ENCODE assay signal across 8 cellular contexts in genomic region chr3:138945646-138946553, GRCh38. TPM values are rescaled to one million over a fixed set of nuclear protein-coding genes. Genes with fewer than 3 reads are reported as not detected.
DNase-seq lines count a peak whose midpoint lies in the region; ATAC-seq and TF ChIP-seq lines count a peak whose summit lies in the region.

No MANE protein-coding gene starts in this region.

- POLR2A ChIA-PET in CD8-positive, alpha-beta memory T cell (lab: Charles Lee) = no interaction called here
- POLR2A ChIA-PET in IMR-90 (lab: Charles Lee; ENCODE audit: unreplicated experiment) = no interaction called here

- no peaks in the 10 kb centered on the region for H3K9me3 Mint-ChIP-seq in CD8-positive, alpha-beta memory T cell

- in situ Hi-C loops in IMR-90 (cut with MboI; ENCODE audit: low sequenced_read_pairs) = no loop called here

- H3K14ac ChIP-seq in IMR-90 (replicated peaks; ENCODE audit: low read depth, low read length) = no peak overlapping the region

- ATAC-seq in IMR-90 (ENCODE audit: low read depth) (0 out of 2 replicates have a peak, but pooled peaks have one; percentile 4), HG03280 (IDR thresholded peaks at IDR 0.05; ENCODE audit: unreplicated experiment) (no peak)

- H3K27me3 Mint-ChIP-seq in CD8-positive, alpha-beta memory T cell = peaks cover 71 to 83% of the 10 kb centered on the region in 2 donors

- H4K91ac ChIP-seq in IMR-90 (ENCODE audit: insufficient read depth, low read depth, low read length) = no peak overlapping the region

- CTCF ChIA-PET in CD8-positive, alpha-beta memory T cell (lab: Charles Lee) = interaction anchor here (0.9 to 3.6 kb wide), 2 partner anchors 9 to 12 kb away, joined by 3 to 22 read pairs; no protein-coding TSS in a partner anchor
- CTCF ChIA-PET in IMR-90 (lab: Yijun Ruan, JAX) = no interaction called here

- H3K56ac ChIP-seq in IMR-90 (ENCODE audit: extremely low read depth, insufficient read depth, low read length) = no peak overlapping the region

- 0 out of 2 replicates have a peak, but pooled peaks cover 3% of the 10 kb centered on the region for H3K9me1 ChIP-seq in IMR-90 (ENCODE audit: insufficient read depth, low read length)

- TF ChIP-seq CTCF in IMR-90 (conservative IDR thresholded peaks at IDR 0.05; ENCODE audit: low read depth, low read length) = peak; percentile 17; the same call in 1 of the 2 replicates
- no peak for TF ChIP-seq CTCF in spleen (IDR thresholded peaks at IDR 0.05 in 8 of 11, conservative IDR thresholded peaks at IDR 0.05 in 3 of 11)

- no peaks in the 10 kb centered on the region for H3K79me1 ChIP-seq in IMR-90 (ENCODE audit: low read depth in 1 of 2, low read length in 2 of 2)

- H3K36me3 ChIP-seq in CD8-positive, alpha-beta memory T cell (ENCODE audit: insufficient read depth, low read length) = no peaks in the 10 kb centered on the region
- H3K36me3 ChIP-seq in IMR-90 (ENCODE audit: control insufficient read depth, insufficient read depth, low read length) (no peaks in the 10 kb centered on the region), iPS DF 6.9 (ENCODE audit: control insufficient read depth, insufficient read depth, low read length) (no peaks in the 10 kb centered on the region), spleen (no peaks in the 10 kb centered on the region)

- no peaks in the 10 kb centered on the region for H3K36me3 Mint-ChIP-seq in CD8-positive, alpha-beta memory T cell

- DNase-seq in CD8-positive, alpha-beta memory T cell = no peak
- peak; percentile 23 for DNase-seq in IMR-90
- peak; percentile 50 for DNase-seq in activated T-cell treated with anti-CD3 and anti-CD28 coated beads, Interleukin-2, amount 50 U/mL, for 48 hours
- no peak for DNase-seq in iPS DF 6.9 (ENCODE audit: low read depth, low spot score)
- peak; percentile 75 for DNase-seq in spleen
- DNase-seq in midbrain (lab: John Stamatoyannopoulos, UW) = no peak
- no peak for DNase-seq in NCI-H187 treated with DMSO at 0.1 percent for 48 hours (lab: John Stamatoyannopoulos, UW)

- TF ChIP-seq POLR2A in IMR-90 (IDR thresholded peaks at IDR 0.05; ENCODE audit: low read depth, low read length) (no peak), spleen (IDR thresholded peaks at IDR 0.05) (no peak)

- no peak overlapping the region for H3K27ac Mint-ChIP-seq in CD8-positive, alpha-beta memory T cell

- H2AK5ac ChIP-seq in IMR-90 (ENCODE audit: low read depth, low read length) = no peak overlapping the region

- peak overlapping the region; percentile 80 for H3K4me2 ChIP-seq in IMR-90 (ENCODE audit: low read depth, low read length)

- 0 out of 2 replicates have a peak overlapping the region, but pooled peaks have one; percentile 4 for H3K23ac ChIP-seq in IMR-90 (ENCODE audit: low read depth, low read length)

- no TSS peak for BruUV-seq in IMR-90 (replicated peaks; lab: Mats Ljungman, UMichigan)

- no peak overlapping the region for H2BK5ac ChIP-seq in IMR-90 (ENCODE audit: low read depth, low read length, poor library complexity, severe bottlenecking)

- no peaks in the 10 kb centered on the region for H3K9me3 ChIP-seq in CD8-positive, alpha-beta memory T cell (ENCODE audit: low read length)
- peaks cover 7% of the 10 kb centered on the region for H3K9me3 ChIP-seq in IMR-90 (ENCODE audit: control insufficient read depth, insufficient read depth, low read length)
- H3K9me3 ChIP-seq in iPS DF 6.9 (ENCODE audit: control insufficient read depth, insufficient read depth, low read length) = no peaks in the 10 kb centered on the region
- H3K9me3 ChIP-seq in spleen = no peaks in the 10 kb centered on the region

- H2BK15ac ChIP-seq in IMR-90 (ENCODE audit: low read depth, low read length) = no peak overlapping the region

- H4K20me1 ChIP-seq in IMR-90 (ENCODE audit: insufficient read depth, low read length) = peaks cover 10% of the 10 kb centered on the region

- H4K8ac ChIP-seq in IMR-90 (ENCODE audit: low read depth in 2 of 2, low read length in 2 of 2) = no peak overlapping the region

- H3K4ac ChIP-seq in IMR-90 (ENCODE audit: low read depth, low read length) = no peak overlapping the region

- peaks cover 34 to 58% (median 45%) of the 10 kb centered on the region in 3 donors for H3K4me1 Mint-ChIP-seq in CD8-positive, alpha-beta memory T cell

- H3K4me1 ChIP-seq in CD8-positive, alpha-beta memory T cell (ENCODE audit: insufficient read depth, low read length) = peaks cover 20% of the 10 kb centered on the region
- H3K4me1 ChIP-seq in IMR-90 (ENCODE audit: control insufficient read depth, insufficient read depth, low read length) (peaks cover 2% of the 10 kb centered on the region; the same call in 1 of the 2 replicates), iPS DF 6.9 (ENCODE audit: control insufficient read depth, insufficient read depth, low read length) (peaks cover 11% of the 10 kb centered on the region; the same call in 1 of the 2 replicates), spleen (peaks cover 31 to 68% (median 50%) of the 10 kb centered on the region in 6 donors)

- H2BK20ac ChIP-seq in IMR-90 (ENCODE audit: low read depth, low read length) = no peak overlapping the region

- H3K9ac ChIP-seq in IMR-90 (ENCODE audit: low read depth, low read length) = no peak overlapping the region

- peak overlapping the region; percentile 38 for H3K27ac ChIP-seq in CD8-positive, alpha-beta memory T cell (ENCODE audit: low read depth, low read length)
- H3K27ac ChIP-seq in IMR-90 (ENCODE audit: insufficient read depth, low read length) (no peak overlapping the region), iPS DF 6.9 (ENCODE audit: low read length) (no peak overlapping the region), spleen (no peak overlapping the region)

- intact Hi-C loops in IMR-90 (cut with micrococcal nuclease) (no loop called here), spleen (cut with DNase I; ENCODE audit: low total_unique reads) (no loop called here)

- WGBS in IMR-90 (ENCODE audit: extremely low coverage in 2 of 2, insufficient read length in 1 of 2), 2 experiments = 2% methylated on average over 48 of the region's 114 CpGs; no CpG with 5 or more reads in 1 of the 2 experiments
- no CpG with 5 or more reads among the region's 114 CpGs for WGBS in iPS DF 6.9 (ENCODE audit: insufficient coverage, insufficient read length)
- 0 to 5% (median 2%) methylated on average over 20 to 114 of the region's 114 CpGs for WGBS in spleen, 5 donors

- H3K4me3 ChIP-seq in CD8-positive, alpha-beta memory T cell (ENCODE audit: low read length) = peak overlapping the region; percentile 19
- peak overlapping the region; percentile 23; the same call in 1 of the 2 replicates for H3K4me3 ChIP-seq in IMR-90 (ENCODE audit: insufficient read depth, low read depth, low read length)
- peak overlapping the region; percentile 25 for H3K4me3 ChIP-seq in iPS DF 6.9 (ENCODE audit: low read length)
- H3K4me3 ChIP-seq in spleen = peak overlapping the region; percentile 27 to 68 (median 39)

- no peak overlapping the region for H2AK9ac ChIP-seq in IMR-90 (replicated peaks; ENCODE audit: low read depth, low read length, poor library complexity)

- H2BK120ac ChIP-seq in IMR-90 (ENCODE audit: low read depth, low read length) = no peak overlapping the region

- H3K18ac ChIP-seq in IMR-90 (ENCODE audit: low read depth, low read length) = no peak overlapping the region

- peak overlapping the region; percentile 49 to 92 (median 87) for H3K4me3 Mint-ChIP-seq in CD8-positive, alpha-beta memory T cell

- dilution Hi-C loops in IMR-90 (cut with HindIII; ENCODE audit: low sequenced_read_pairs, unreplicated experiment) = no loop called here

- peaks cover 80% of the 10 kb centered on the region for H3K27me3 ChIP-seq in CD8-positive, alpha-beta memory T cell (ENCODE audit: insufficient read depth, low read length, poor library complexity, severe bottlenecking)
- H3K27me3 ChIP-seq in IMR-90 (ENCODE audit: control insufficient read depth, insufficient read depth, low read length) = peaks cover 98% of the 10 kb centered on the region
- H3K27me3 ChIP-seq in iPS DF 6.9 (ENCODE audit: control insufficient read depth, insufficient read depth, low read length) = peaks cover 85% of the 10 kb centered on the region
- peaks cover 21 to 100% (median 99%) of the 10 kb centered on the region in 7 donors for H3K27me3 ChIP-seq in spleen (replicated peaks in 1 of 7)

- H2AFZ ChIP-seq in IMR-90 (replicated peaks; ENCODE audit: low read length, poor library complexity) = peak overlapping the region; percentile 75

- H4K5ac ChIP-seq in IMR-90 (ENCODE audit: low read depth, low read length) = no peak overlapping the region

- TF ChIP-seq RAD21 in IMR-90 (IDR thresholded peaks at IDR 0.05; ENCODE audit: low read length) = no peak

TF ChIP-seq in IMR-90, 13 proteins besides CTCF, POLR2A, EP300 and RAD21 (continues in another document):
- TF ChIP-seq RCOR1 (IDR thresholded peaks at IDR 0.05; ENCODE audit: insufficient replicate concordance, low read length) = no peak
- no peak for TF ChIP-seq CHD1 (IDR thresholded peaks at IDR 0.05; ENCODE audit: low read depth, low read length)
- TF ChIP-seq FOS (IDR thresholded peaks at IDR 0.05; ENCODE audit: low read depth, low read length) = no peak
- no peak for TF ChIP-seq MAZ (IDR thresholded peaks at IDR 0.05; ENCODE audit: borderline replicate concordance, low read depth, low read length)
- no peak for TF ChIP-seq MAFK (IDR thresholded peaks at IDR 0.05; ENCODE audit: low read depth, low read length)
- no peak for TF ChIP-seq MXI1 (IDR thresholded peaks at IDR 0.05; ENCODE audit: borderline replicate concordance, low read depth, low read length)

RNA-seq across cellular contexts. Expression of gene FOXL2, which starts 1.0 kb away (rescaled TPM):
- total RNA-seq in CD8-positive, alpha-beta memory T cell = not detected
- polyA plus RNA-seq in CD8-positive, alpha-beta memory T cell = not detected
- total RNA-seq in IMR-90 (2012; rRNA removed) (not detected in 2 replicates), spleen (not detected)
- polyA plus RNA-seq in IMR-90 (2012; rRNA removed) (0.07 TPM in 2 replicates), spleen (not detected)
- polyA plus RNA-seq in IMR-90 (2012; cell fraction: cytosol; rRNA removed) = 0.14 TPM in 1 of 2 replicates, not detected in the other
- 0.06 and 0.12 TPM in 2 replicates for polyA plus RNA-seq in IMR-90 (2012; cell fraction: nucleus; rRNA removed; ENCODE audit: low replicate concordance)

RNA-seq across cellular contexts. Expression of gene FOXL2NB, which starts 1.1 kb away (rescaled TPM):
- total RNA-seq in CD8-positive, alpha-beta memory T cell = not detected
- polyA plus RNA-seq in CD8-positive, alpha-beta memory T cell = not detected
- total RNA-seq in IMR-90 (2012; rRNA removed) (under 0.01 TPM in 1 of 2 replicates, not detected in the other), spleen (not detected)
- polyA plus RNA-seq in IMR-90 (2012; rRNA removed) (0.05 TPM in 1 of 2 replicates, not detected in the other), spleen (under 1 TPM in 1 of 3 donors, not detected in 2; 0.04 TPM)
- 0.01 and 0.09 TPM in 2 replicates for polyA plus RNA-seq in IMR-90 (2012; cell fraction: cytosol; rRNA removed)
- 0.13 and 0.22 TPM in 2 replicates for polyA plus RNA-seq in IMR-90 (2012; cell fraction: nucleus; rRNA removed; ENCODE audit: low replicate concordance)

Comparison
In these comparisons a context has a peak if more than half of its experiments do, and no peak if none do; other contexts are left out.
1. DNase-seq: peak in IMR-90 (single experiment), activated T-cell treated with anti-CD3 and anti-CD28 coated beads, Interleukin-2, amount 50 U/mL, for 48 hours (2 of 2) and spleen (single experiment); none in CD8-positive, alpha-beta memory T cell (0 of 5), iPS DF 6.9 (single experiment), midbrain (single experiment) and NCI-H187 treated with DMSO at 0.1 percent for 48 hours (single experiment).
2. Peak in every context shown above with its lines, with median percentiles within 50 percentile points of each other: H3K4me3 ChIP-seq.